ENCODE assay signal across 18 cellular contexts in genomic region chr14:99840774-99841305, GRCh38.
"Had no signal": no experiment of that assay in that cellular context is flagged by ENCODE, and none has a peak within 500 bp of the region (broad histone marks: within the 10 kb centered on the region; RNA-seq: fewer than 3 reads in every experiment).

No MANE protein-coding gene starts in this region.

- H3K9me3 ChIP-seq: prostate gland, sigmoid colon, testis, tibial nerve had no signal

- H3K4me1 ChIP-seq: prostate gland, testis had no signal

- H3K27ac ChIP-seq: parathyroid adenoma, prostate gland, skin epidermis, testis, tibial nerve had no signal

- H3K36me3 ChIP-seq: prostate gland, sigmoid colon, tibial nerve had no signal

- H3K27me3 ChIP-seq: dorsolateral prefrontal cortex, sigmoid colon, testis, tibial nerve had no signal

- ATAC-seq: stimulated activated naive B cell treated with anti-CD40 and anti-IgM and Interleukin-4, amounts not matched to agents 10 μg/mL and 1 μg/mL and 100 μg/mL, for 72 hours; stimulated activated naive CD8-positive, alpha-beta T cell treated with anti-CD3 and anti-CD28 coated beads, Interleukin-15, amount 100 ng/mL, for 72 hours had no signal

- H3K4me3 ChIP-seq: dorsolateral prefrontal cortex, prostate gland, sigmoid colon, skin epidermis, testis, tibial nerve had no signal

- DNase-seq: cortex of kidney; dorsolateral prefrontal cortex; effector CD8-positive, alpha-beta T cell; foreskin melanocyte; islet precursor cell; mesendoderm; naive B cell; occipital lobe; sigmoid colon; stimulated activated CD4-positive, alpha-beta T cell treated with anti-CD3 and anti-CD28 coated beads, Interleukin-2, amount 100 ng/mL, for 24 hours; stimulated activated CD4-positive, alpha-beta T cell treated with anti-CD3 and anti-CD28 coated beads, Interleukin-4, amount 100 ng/mL, for 4 hours; stimulated activated naive B cell treated with anti-CD40 and anti-IgM and Interleukin-4, amounts not matched to agents 10 μg/mL and 1 μg/mL and 100 μg/mL, for 72 hours; stimulated activated naive CD8-positive, alpha-beta T cell treated with anti-CD3 and anti-CD28 coated beads, Interleukin-15, amount 100 ng/mL, for 72 hours; testis had no signal
